In genomic region chr12:120495189-120495722, GRCh38 we compare ENCODE assay signal across 8 cellular contexts. TPM values are rescaled to one million over a fixed set of nuclear protein-coding genes. Genes with fewer than 3 reads are reported as not detected.
DNase-seq lines count a peak whose midpoint lies in the region; TF ChIP-seq lines count a peak whose summit lies in the region.

No MANE protein-coding gene starts in this region.

- in situ Hi-C loops in GM13976 (cut with MboI; ENCODE audit: low sequenced_read_pairs, unreplicated experiment): no loop called here

- H3K27ac ChIP-seq in SK-N-MC (no peak overlapping the region), sigmoid colon (peak overlapping the region; percentile 86 to 96 (median 92))

- no peak for TF ChIP-seq POLR2A in sigmoid colon (IDR thresholded peaks at IDR 0.05)

- H3K9me3 ChIP-seq in SK-N-MC (ENCODE audit: low read depth, low read length) (no peaks in the 10 kb centered on the region), sigmoid colon (no peaks in the 10 kb centered on the region)

- H3K9ac ChIP-seq in SK-N-MC (ENCODE audit: insufficient read length): peak overlapping the region; percentile 61

- H3K4me1 ChIP-seq in sigmoid colon: peaks cover 0 to 30% (median 24%) of the 10 kb centered on the region in 4 donors

- peak; percentile 4 for DNase-seq in stimulated activated CD4-positive, alpha-beta T cell treated with anti-CD3 and anti-CD28 coated beads, Interleukin-1b, Interleukin-23, amount 100 ng/mL, for 48 hours
- DNase-seq in stimulated activated CD4-positive, alpha-beta T cell treated with anti-CD3 and anti-CD28 coated beads, Interleukin-2, amount 100 ng/mL, for 24 hours: no peak
- no peak for DNase-seq in SK-N-MC (ENCODE audit: low read depth, low spot score)
- no peak for DNase-seq in fibroblast of mammary gland (ENCODE audit: low read depth)
- DNase-seq in sigmoid colon: no peak
- no peak for DNase-seq in GM20000 (ENCODE audit: low spot score)
- DNase-seq in GM13976 (ENCODE audit: low spot score): no peak
- DNase-seq in GM19240 (ENCODE audit: insufficient read length, low spot score): no peak

- H3K4me3 ChIP-seq in SK-N-MC (peak overlapping the region; percentile 82), fibroblast of mammary gland (ENCODE audit: control insufficient read depth, low read depth, low read length) (peak overlapping the region; percentile 69), sigmoid colon (peak overlapping the region; percentile 76 to 99 (median 86))

- TF ChIP-seq CTCF in fibroblast of mammary gland (conservative IDR thresholded peaks at IDR 0.05; ENCODE audit: control insufficient read depth, insufficient read depth, low read depth, low read length): no peak
- no peak for TF ChIP-seq CTCF in sigmoid colon (IDR thresholded peaks at IDR 0.05)
- no peak for TF ChIP-seq CTCF in GM20000 (IDR thresholded peaks at IDR 0.05; ENCODE audit: extremely low read depth, missing control alignments)
- TF ChIP-seq CTCF in GM13976 (IDR thresholded peaks at IDR 0.05; ENCODE audit: borderline replicate concordance, control extremely low read depth, extremely low read depth, insufficient read depth, missing control alignments): no peak

- intact Hi-C loops in sigmoid colon (cut with DNase I): loop anchor here (2.0 to 5.0 kb wide), 2 partner anchors 26 to 87 kb away; partner anchors contain the start of genes POP5 and SRSF9

- TF ChIP-seq EP300 in sigmoid colon (IDR thresholded peaks at IDR 0.05): no peak

- H3K36me3 ChIP-seq in SK-N-MC (ENCODE audit: insufficient read depth, low read length) (peaks cover 32% of the 10 kb centered on the region), sigmoid colon (peaks cover 0 to 28% (median 0%) of the 10 kb centered on the region in 4 donors)

- 18 to 26% methylated on average over 17 of the region's 17 CpGs for WGBS in sigmoid colon, 2 donors

- no peaks in the 10 kb centered on the region for H3K27me3 ChIP-seq in sigmoid colon

RNA-seq across cellular contexts. Expression of gene DYNLL1, which starts 0.7 kb away (rescaled TPM):
- total RNA-seq in sigmoid colon: 100 to 1,000 TPM; 204 to 254 (median 235) TPM
- 100 to 1,000 TPM; 285 to 942 (median 912) TPM for polyA plus RNA-seq in sigmoid colon

RNA-seq across cellular contexts. Expression of gene SRSF9, which starts 25.7 kb away (rescaled TPM):
- 10 to 100 TPM; 41.4 to 55.1 (median 45.2) TPM for total RNA-seq in sigmoid colon
- 100 to 1,000 TPM; 136 to 187 (median 158) TPM for polyA plus RNA-seq in sigmoid colon

RNA-seq across cellular contexts. Expression of gene COQ5, which starts 33.7 kb away (rescaled TPM):
- 10 to 100 TPM; 17.4 to 29.4 (median 26.4) TPM for total RNA-seq in sigmoid colon
- 10 to 100 TPM; 29.2 to 62.9 (median 38.4) TPM for polyA plus RNA-seq in sigmoid colon

RNA-seq across cellular contexts. Expression of gene RNF10, which starts 38.9 kb away (rescaled TPM):
- total RNA-seq in sigmoid colon: 100 to 1,000 TPM; 106 to 165 (median 110) TPM
- polyA plus RNA-seq in sigmoid colon: 100 to 1,000 TPM; 115 to 177 (median 141) TPM

RNA-seq across cellular contexts. Expression of gene GATC, which starts 49.0 kb away (rescaled TPM):
- 10 to 100 TPM; 17.4 to 20.0 (median 19.2) TPM for total RNA-seq in sigmoid colon
- polyA plus RNA-seq in sigmoid colon: 10 to 100 TPM in 2 of 3 donors, 1 to 10 TPM in 1; 8.4 to 15.0 (median 13.0) TPM
